14 cellular contexts compared by ENCODE assay signal in the genomic region with DNA sequence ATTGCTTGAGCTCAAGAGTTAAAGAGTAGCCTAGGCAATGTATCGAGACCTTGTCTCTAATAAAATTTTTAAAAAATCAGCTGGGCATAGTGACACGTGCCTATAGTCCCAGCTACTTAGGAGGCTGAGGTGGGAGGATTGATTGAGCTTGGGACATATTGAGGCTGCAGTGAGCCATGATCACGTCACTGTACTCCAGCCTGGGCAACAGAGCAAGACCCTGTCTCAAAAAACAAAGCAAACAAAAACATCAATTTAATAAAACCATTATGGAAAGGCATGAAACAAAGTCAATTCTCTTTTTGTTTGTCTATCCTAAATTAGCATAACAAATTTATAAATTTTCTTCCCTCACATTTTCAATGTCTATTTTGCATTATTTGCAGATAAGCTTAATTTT.
"Had no signal": no experiment of that assay in that cellular context is flagged by ENCODE, and none has a peak within 500 bp of the region (broad histone marks: within the 10 kb centered on the region; RNA-seq: fewer than 3 reads in every experiment).

No MANE protein-coding gene starts in this region.

- ATAC-seq: body of pancreas; esophagus mucosa; left colon; stimulated activated naive CD8-positive, alpha-beta T cell treated with anti-CD3 and anti-CD28 coated beads, Interleukin-15, Interleukin-2, amounts not matched to agents 100 U/mL and 50 U/mL, for 24 hours had no signal

- H3K27me3 ChIP-seq: body of pancreas, suprapubic skin had no signal

- DNase-seq: activated CD4-positive, alpha-beta memory T cell treated with anti-CD3 and anti-CD28 coated beads, Interleukin-2, amount 10 ng/mL, durations not matched to agents 7 days and 5 days; activated CD4-positive, alpha-beta T cell treated with anti-CD3 and anti-CD28 coated beads for 1 hour; activated CD8-positive, alpha-beta memory T cell treated with anti-CD3 and anti-CD28 coated beads, Interleukin-2, amount 50 U/mL, for 48 hours; activated naive CD4-positive, alpha-beta T cell treated with anti-CD3 and anti-CD28 coated beads for 36 hours; body of pancreas; cerebellar nuclear complex; dermis blood vessel endothelial cell; glutamatergic neuron; left colon; stimulated activated CD4-positive, alpha-beta T cell treated with anti-CD3 and anti-CD28 coated beads, Interleukin-2, amount 100 ng/mL, for 48 hours; stimulated activated naive CD8-positive, alpha-beta T cell treated with anti-CD3 and anti-CD28 coated beads, Interleukin-15, Interleukin-2, amounts not matched to agents 100 U/mL and 50 U/mL, for 24 hours; T-helper 2 cell had no signal

- H3K4me1 ChIP-seq: body of pancreas, suprapubic skin had no signal

- H3K27ac ChIP-seq: body of pancreas, suprapubic skin had no signal

- H3K4me3 ChIP-seq: body of pancreas, suprapubic skin had no signal

- H3K9me3 ChIP-seq: body of pancreas, suprapubic skin had no signal

- H3K27me3 Mint-ChIP-seq: activated CD4-positive, alpha-beta memory T cell treated with anti-CD3 and anti-CD28 coated beads, Interleukin-2, amount 10 ng/mL, durations not matched to agents 7 days and 5 days had no signal

- H3K4me3 Mint-ChIP-seq: activated CD4-positive, alpha-beta memory T cell treated with anti-CD3 and anti-CD28 coated beads, Interleukin-2, amount 10 ng/mL, durations not matched to agents 7 days and 5 days; activated naive CD4-positive, alpha-beta T cell treated with anti-CD3 and anti-CD28 coated beads for 36 hours had no signal

- H3K27ac Mint-ChIP-seq: activated CD4-positive, alpha-beta memory T cell treated with anti-CD3 and anti-CD28 coated beads, Interleukin-2, amount 10 ng/mL, durations not matched to agents 7 days and 5 days had no signal

- H3K9me3 Mint-ChIP-seq: activated naive CD4-positive, alpha-beta T cell treated with anti-CD3 and anti-CD28 coated beads for 36 hours had no signal
